1 cellular context compared by ENCODE assay signal in the genomic region with DNA sequence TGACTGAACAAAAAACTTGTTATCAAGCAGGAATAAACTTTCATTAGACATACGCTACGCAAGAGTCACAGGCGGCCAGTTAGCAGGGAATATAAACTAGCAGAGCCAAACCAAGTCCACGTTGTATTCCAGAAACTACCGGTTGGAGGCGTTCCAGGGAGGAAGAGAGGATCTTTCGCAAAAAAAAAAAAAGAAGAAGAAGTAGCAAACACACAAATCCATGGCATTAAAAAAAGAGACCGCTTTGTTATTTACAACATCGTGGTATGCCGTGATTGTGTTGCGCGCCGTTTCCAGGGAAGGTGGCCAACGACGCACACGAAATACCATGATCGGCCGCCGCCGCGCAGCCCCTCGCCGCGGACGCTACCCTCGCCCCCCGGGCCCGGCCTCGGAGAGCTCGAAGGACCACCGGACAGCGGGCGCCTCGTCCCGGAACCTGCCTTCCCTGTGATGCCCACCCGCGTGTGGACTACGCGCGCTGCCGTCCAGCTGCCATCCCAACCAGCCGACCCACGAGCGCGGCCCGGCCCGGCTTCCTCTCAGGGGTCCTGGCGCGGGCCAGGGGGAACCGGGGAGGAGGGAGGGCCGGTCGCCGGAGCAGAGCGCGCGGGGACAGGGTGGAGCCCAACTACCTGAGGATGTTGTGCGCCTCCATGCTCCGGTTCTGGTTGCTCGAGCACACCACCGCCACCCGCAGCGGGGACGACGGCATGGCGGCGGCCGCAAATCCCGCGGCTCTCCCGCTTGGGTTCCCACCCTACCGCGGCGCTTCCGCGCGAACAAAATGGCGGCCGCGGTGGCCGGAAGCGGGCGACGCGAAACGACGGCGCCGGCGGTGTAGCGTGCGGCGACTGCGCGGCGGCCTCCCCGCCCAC.
TF ChIP-seq lines count a peak whose summit lies in the region.

No MANE protein-coding gene starts in this region.

TF ChIP-seq in HepG2, 621 proteins besides CTCF, POLR2A, EP300 and RAD21 (continued from another document and continues in another):
- no peak for TF ChIP-seq CENPX (CRISPR knock-in tag; IDR thresholded peaks at IDR 0.05)
- TF ChIP-seq BRF2 (CRISPR knock-in tag; IDR thresholded peaks at IDR 0.05), result no peak
- no peak for TF ChIP-seq MAFG (CRISPR knock-in tag; IDR thresholded peaks at IDR 0.05)
- TF ChIP-seq TAF15 (IDR thresholded peaks at IDR 0.05; ENCODE audit: low read depth, low read length, poor library complexity, severe bottlenecking), result no peak
- no peak for TF ChIP-seq CREBL2 (CRISPR knock-in tag; IDR thresholded peaks at IDR 0.05; ENCODE audit: borderline replicate concordance)
- no peak for TF ChIP-seq ZNF737 (CRISPR knock-in tag; IDR thresholded peaks at IDR 0.05; ENCODE audit: borderline replicate concordance)
- no peak for TF ChIP-seq ZFAT (CRISPR knock-in tag; conservative IDR thresholded peaks at IDR 0.05)
- TF ChIP-seq FOXO1 (CRISPR knock-in tag; IDR thresholded peaks at IDR 0.05), result no peak
- TF ChIP-seq, protein P1, sequence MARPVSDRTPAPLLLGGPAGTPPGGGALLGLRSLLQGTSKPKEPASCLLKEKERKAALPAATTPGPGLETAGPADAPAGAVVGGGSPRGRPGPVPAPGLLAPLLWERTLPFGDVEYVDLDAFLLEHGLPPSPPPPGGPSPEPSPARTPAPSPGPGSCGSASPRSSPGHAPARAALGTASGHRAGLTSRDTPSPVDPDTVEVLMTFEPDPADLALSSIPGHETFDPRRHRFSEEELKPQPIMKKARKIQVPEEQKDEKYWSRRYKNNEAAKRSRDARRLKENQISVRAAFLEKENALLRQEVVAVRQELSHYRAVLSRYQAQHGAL (CRISPR knock-in tag; IDR thresholded peaks at IDR 0.05; ENCODE audit: not compliant biosample characterization), result no peak
- TF ChIP-seq NR3C1 (CRISPR knock-in tag; IDR thresholded peaks at IDR 0.05), result no peak
- TF ChIP-seq PAWR (CRISPR knock-in tag; IDR thresholded peaks at IDR 0.05; ENCODE audit: borderline replicate concordance), result no peak
- no peak for TF ChIP-seq FOXP1 (IDR thresholded peaks at IDR 0.05)
- no peak for TF ChIP-seq FOXP1 (CRISPR knock-in tag; IDR thresholded peaks at IDR 0.05)
- TF ChIP-seq SOX5 (CRISPR knock-in tag; IDR thresholded peaks at IDR 0.05; ENCODE audit: borderline replicate concordance), result no peak
- no peak; the same call in 1 of the 2 replicates for TF ChIP-seq ZFP41 (CRISPR knock-in tag; IDR thresholded peaks at IDR 0.05; ENCODE audit: borderline replicate concordance)
- TF ChIP-seq CREB1 (IDR thresholded peaks at IDR 0.05), result no peak
- peak; percentile 53; the same call in 1 of the 2 replicates for TF ChIP-seq CREB1 (CRISPR knock-in tag; IDR thresholded peaks at IDR 0.05)
- no peak for TF ChIP-seq ARNT2 (CRISPR knock-in tag; IDR thresholded peaks at IDR 0.05; ENCODE audit: low read depth)
- no peak for TF ChIP-seq MED1 (CRISPR knock-in tag; IDR thresholded peaks at IDR 0.05)
- no peak for TF ChIP-seq MBNL3 (CRISPR knock-in tag; conservative IDR thresholded peaks at IDR 0.05)
- TF ChIP-seq SRY (CRISPR knock-in tag; IDR thresholded peaks at IDR 0.05), result 0 out of 2 replicates have a peak, but pooled peaks have one; percentile 64
- no peak for TF ChIP-seq RNF219 (CRISPR knock-in tag; IDR thresholded peaks at IDR 0.05)
- no peak for TF ChIP-seq TBP (CRISPR knock-in tag; IDR thresholded peaks at IDR 0.05)
- no peak for TF ChIP-seq ATF4 (CRISPR knock-in tag; IDR thresholded peaks at IDR 0.05)
- no peak; the same call in 1 of the 2 replicates for TF ChIP-seq ZC3H13 (CRISPR knock-in tag; IDR thresholded peaks at IDR 0.05)
- TF ChIP-seq FOXA1 (IDR thresholded peaks at IDR 0.05), result no peak
- no peak for TF ChIP-seq FOXA1 (CRISPR knock-in tag; IDR thresholded peaks at IDR 0.05)
- no peak for TF ChIP-seq ZXDC (CRISPR knock-in tag; IDR thresholded peaks at IDR 0.05)
- TF ChIP-seq ZNF644 (CRISPR knock-in tag; IDR thresholded peaks at IDR 0.05; ENCODE audit: low read depth), result no peak
- TF ChIP-seq TP53 (CRISPR knock-in tag; conservative IDR thresholded peaks at IDR 0.05), result no peak
- peak; percentile 61 for TF ChIP-seq ZNF747 (CRISPR knock-in tag; IDR thresholded peaks at IDR 0.05; ENCODE audit: borderline replicate concordance)
- TF ChIP-seq KDM6A (CRISPR knock-in tag; IDR thresholded peaks at IDR 0.05; ENCODE audit: low read depth), result no peak
- TF ChIP-seq ZNF446 (CRISPR knock-in tag; IDR thresholded peaks at IDR 0.05), result peak; percentile 40; the same call in 1 of the 2 replicates
- no peak for TF ChIP-seq NR0B2 (CRISPR knock-in tag; IDR thresholded peaks at IDR 0.05)
- no peak for TF ChIP-seq AFF4 (CRISPR knock-in tag; IDR thresholded peaks at IDR 0.05)
- TF ChIP-seq XBP1 (CRISPR knock-in tag; IDR thresholded peaks at IDR 0.05), result no peak
- no peak for TF ChIP-seq FOXM1 (CRISPR knock-in tag; IDR thresholded peaks at IDR 0.05)
- TF ChIP-seq ZNF850 (CRISPR knock-in tag; conservative IDR thresholded peaks at IDR 0.05), result peak; percentile 68; the same call in 1 of the 2 replicates
- TF ChIP-seq ZNF124 (CRISPR knock-in tag; IDR thresholded peaks at IDR 0.05), result no peak
- peak; percentile 48; the same call in 1 of the 2 replicates for TF ChIP-seq MAX (IDR thresholded peaks at IDR 0.05)
- TF ChIP-seq, protein P2, sequence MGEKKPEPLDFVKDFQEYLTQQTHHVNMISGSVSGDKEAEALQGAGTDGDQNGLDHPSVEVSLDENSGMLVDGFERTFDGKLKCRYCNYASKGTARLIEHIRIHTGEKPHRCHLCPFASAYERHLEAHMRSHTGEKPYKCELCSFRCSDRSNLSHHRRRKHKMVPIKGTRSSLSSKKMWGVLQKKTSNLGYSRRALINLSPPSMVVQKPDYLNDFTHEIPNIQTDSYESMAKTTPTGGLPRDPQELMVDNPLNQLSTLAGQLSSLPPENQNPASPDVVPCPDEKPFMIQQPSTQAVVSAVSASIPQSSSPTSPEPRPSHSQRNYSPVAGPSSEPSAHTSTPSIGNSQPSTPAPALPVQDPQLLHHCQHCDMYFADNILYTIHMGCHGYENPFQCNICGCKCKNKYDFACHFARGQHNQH (CRISPR knock-in tag; IDR thresholded peaks at IDR 0.05), result no peak; the same call in 1 of the 2 replicates
- TF ChIP-seq DMAP1 (CRISPR knock-in tag; IDR thresholded peaks at IDR 0.05), result peak; percentile 63; the same call in 1 of the 2 replicates
- no peak for TF ChIP-seq RARG (CRISPR knock-in tag; IDR thresholded peaks at IDR 0.05; ENCODE audit: low read depth)
- TF ChIP-seq ZNF34 (CRISPR knock-in tag; IDR thresholded peaks at IDR 0.05; ENCODE audit: borderline replicate concordance), result no peak
- TF ChIP-seq DR1 (CRISPR knock-in tag; IDR thresholded peaks at IDR 0.05), result no peak; the same call in 1 of the 2 replicates
- TF ChIP-seq ZNF773 (CRISPR knock-in tag; IDR thresholded peaks at IDR 0.05; ENCODE audit: borderline replicate concordance), result no peak
- TF ChIP-seq, protein P3, sequence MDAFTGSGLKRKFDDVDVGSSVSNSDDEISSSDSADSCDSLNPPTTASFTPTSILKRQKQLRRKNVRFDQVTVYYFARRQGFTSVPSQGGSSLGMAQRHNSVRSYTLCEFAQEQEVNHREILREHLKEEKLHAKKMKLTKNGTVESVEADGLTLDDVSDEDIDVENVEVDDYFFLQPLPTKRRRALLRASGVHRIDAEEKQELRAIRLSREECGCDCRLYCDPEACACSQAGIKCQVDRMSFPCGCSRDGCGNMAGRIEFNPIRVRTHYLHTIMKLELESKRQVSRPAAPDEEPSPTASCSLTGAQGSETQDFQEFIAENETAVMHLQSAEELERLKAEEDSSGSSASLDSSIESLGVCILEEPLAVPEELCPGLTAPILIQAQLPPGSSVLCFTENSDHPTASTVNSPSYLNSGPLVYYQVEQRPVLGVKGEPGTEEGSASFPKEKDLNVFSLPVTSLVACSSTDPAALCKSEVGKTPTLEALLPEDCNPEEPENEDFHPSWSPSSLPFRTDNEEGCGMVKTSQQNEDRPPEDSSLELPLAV (CRISPR knock-in tag; conservative IDR thresholded peaks at IDR 0.05; ENCODE audit: low read depth), result no peak
